ENCODE assay signal across 8 cellular contexts in genomic region chr10:72334832-72335393, GRCh38. TPM values are rescaled to one million over a fixed set of nuclear protein-coding genes. Genes with fewer than 3 reads are reported as not detected.
A peak's percentile ranks its signal among the peaks of the same experiment; 100 is the strongest.
DNase-seq lines count a peak whose midpoint lies in the region; ATAC-seq and TF ChIP-seq lines count a peak whose summit lies in the region.

No MANE protein-coding gene starts in this region.

- intact Hi-C loops in CD14-positive monocyte (cut with micrococcal nuclease), result loop anchor here (5.0 to 10.0 kb wide), 5 partner anchors 38 to 200 kb away; partner anchors contain the start of genes ANAPC16 (in 1 of the 2), ASCC1 (in 1 of the 2) and DDIT4 (in 1 of the 2)

- H3K27me3 ChIP-seq in HUES64 (ENCODE audit: insufficient read depth, low read length), result no peaks in the 10 kb centered on the region

- peak; percentile 28 for TF ChIP-seq CTCF in CD14-positive monocyte (IDR thresholded peaks at IDR 0.05)
- no peak for TF ChIP-seq CTCF in GM20000 (IDR thresholded peaks at IDR 0.05; ENCODE audit: extremely low read depth, missing control alignments)

- H3K27ac Mint-ChIP-seq in CD14-positive monocyte, result peak overlapping the region in 6 of 7 donors; percentile 76 to 94 (median 88)
- peak overlapping the region; percentile 89 for H3K27ac Mint-ChIP-seq in memory B cell

- H3K27ac ChIP-seq in HUES64 (ENCODE audit: low read depth, low read length) (peak overlapping the region; percentile 33), cingulate gyrus (ENCODE audit: low read depth, low read length) (peak overlapping the region; percentile 97)

- 86% methylated on average over 14 of the region's 15 CpGs for WGBS in HUES64

- peaks cover 57% of the 10 kb centered on the region for H3K36me3 ChIP-seq in HUES64 (ENCODE audit: insufficient read depth, low read length)

- H3K9ac ChIP-seq in HUES64 (ENCODE audit: low read depth, low read length), result no peak overlapping the region

- H3K27me3 Mint-ChIP-seq in CD14-positive monocyte (ENCODE audit: low read depth in 3 of 3), result peaks cover 0 to 3% (median 0%) of the 10 kb centered on the region in 3 donors
- H3K27me3 Mint-ChIP-seq in memory B cell, result no peaks in the 10 kb centered on the region

- H3K4me1 Mint-ChIP-seq in CD14-positive monocyte (peaks cover 72% of the 10 kb centered on the region), memory B cell (peaks cover 42% of the 10 kb centered on the region)

- ATAC-seq in memory B cell (ENCODE audit: low read depth), result peak; percentile 76

- H3K36me3 Mint-ChIP-seq in CD14-positive monocyte (peaks cover 48 to 61% of the 10 kb centered on the region in 2 donors), memory B cell (peaks cover 4% of the 10 kb centered on the region)

- H3K4me1 ChIP-seq in HUES64 (ENCODE audit: insufficient read depth, low read length), result peaks cover 17% of the 10 kb centered on the region

- no peaks in the 10 kb centered on the region for H3K9me3 Mint-ChIP-seq in CD14-positive monocyte
- no peaks in the 10 kb centered on the region for H3K9me3 Mint-ChIP-seq in memory B cell

- H3K4me3 ChIP-seq in HUES64 (ENCODE audit: low read length), result no peak overlapping the region

- H3K4me3 Mint-ChIP-seq in CD14-positive monocyte, result peak overlapping the region in 1 of 2 donors; percentile 30
- H3K4me3 Mint-ChIP-seq in memory B cell, result peak overlapping the region; percentile 56

- H3K9me3 ChIP-seq in HUES64 (ENCODE audit: insufficient read depth, low read depth, low read length), result no peaks in the 10 kb centered on the region

- DNase-seq in CD14-positive monocyte (ENCODE audit: low spot score) (peak; percentile 89), GM20000 (ENCODE audit: low spot score) (peak; percentile 77), memory B cell (ENCODE audit: low spot score in 2 of 2) (peak; percentile 66 to 72), NCI-H1417 treated with DMSO at 0.1 percent for 48 hours (lab: John Stamatoyannopoulos, UW) (no peak)
- peak; percentile 59 for DNase-seq in activated CD4-positive, alpha-beta T cell treated with anti-CD3 and anti-CD28 coated beads for 1 hour
- peak; percentile 82 to 85 for DNase-seq in stimulated activated CD8-positive, alpha-beta memory T cell treated with anti-CD3 and anti-CD28 coated beads, Interleukin-2, amount 100 ng/mL, for 48 hours (ENCODE audit: low read depth in 2 of 2)

RNA-seq across cellular contexts. Expression of gene DNAJB12, which starts 19.8 kb away (rescaled TPM):
- polyA plus RNA-seq in CD14-positive monocyte, result 10 to 100 TPM; 26.5 to 37.9 TPM
- polyA plus RNA-seq in HUES64 (2013, experiment 1 of 2), result 14.8 TPM
- 13.7 TPM for polyA plus RNA-seq in HUES64 (2013, experiment 2 of 2)
